ENCODE assay signal across 16 cellular contexts in genomic region chr7:28592861-28593260, GRCh38.
DNase-seq lines count a peak whose midpoint lies in the region; ATAC-seq, FAIRE-seq and TF ChIP-seq lines count a peak whose summit lies in the region.
"Had no signal": no experiment of that assay in that cellular context is flagged by ENCODE, and none has a peak within 500 bp of the region (broad histone marks: within the 10 kb centered on the region; RNA-seq: fewer than 3 reads in every experiment).

No MANE protein-coding gene starts in this region.

- H3K23ac ChIP-seq in trophoblast cell (ENCODE audit: low read length) = peak overlapping the region; percentile 23
- no peak overlapping the region for H3K23ac ChIP-seq in mesenchymal stem cell (ENCODE audit: low read length in 2 of 2)

- TF ChIP-seq POLR2A in GM12892 (IDR thresholded peaks at IDR 0.05; ENCODE audit: low read depth, low read length) (no peak), GM18505 (IDR thresholded peaks at IDR 0.05; ENCODE audit: borderline replicate concordance, extremely low read depth, insufficient read depth, insufficient read length) (no peak)

- H3K79me1 ChIP-seq in trophoblast cell (ENCODE audit: low read length) = no peaks in the 10 kb centered on the region
- H3K79me1 ChIP-seq in mesenchymal stem cell (replicated peaks; ENCODE audit: low read length, poor library complexity, severe bottlenecking) = no peaks in the 10 kb centered on the region

- no CpG with 5 or more reads among the region's 3 CpGs for WGBS in trophoblast cell (ENCODE audit: extremely low coverage, insufficient coverage, insufficient read length)
- 85% methylated on average over 2 of the region's 3 CpGs for WGBS in mesenchymal stem cell

- H3K14ac ChIP-seq in trophoblast cell (ENCODE audit: low read length) = no peak overlapping the region
- no peak overlapping the region for H3K14ac ChIP-seq in mesenchymal stem cell (ENCODE audit: low read length in 2 of 2)

- FAIRE-seq in GM12892 (lab: Jason Lieb, UNC) = peak; percentile 36
- FAIRE-seq: A204.1, H54, HTR-8/SVneo had no signal

- H3K36me3 ChIP-seq in trophoblast cell (ENCODE audit: control insufficient read depth in 1 of 2, insufficient read depth in 2 of 2, low read length in 2 of 2) (no peaks in the 10 kb centered on the region), mesenchymal stem cell (ENCODE audit: control insufficient read depth in 1 of 2, insufficient read depth in 2 of 2, low read depth in 1 of 2, low read length in 2 of 2) (no peaks in the 10 kb centered on the region)

- H3K4ac ChIP-seq in trophoblast cell (ENCODE audit: low read depth, low read length) = no peak overlapping the region
- H3K4ac ChIP-seq in mesenchymal stem cell (ENCODE audit: low read depth in 1 of 2, low read length in 2 of 2) = no peak overlapping the region

- no peak for ATAC-seq in GM18505 (IDR thresholded peaks at IDR 0.05; ENCODE audit: unreplicated experiment)
- ATAC-seq: HCT116 had no signal

- H4K8ac ChIP-seq in trophoblast cell (ENCODE audit: low read depth, low read length) (no peak overlapping the region), mesenchymal stem cell (ENCODE audit: low read length) (no peak overlapping the region)

- no peaks in the 10 kb centered on the region for H3K79me2 ChIP-seq in trophoblast cell (ENCODE audit: control insufficient read depth, insufficient read depth, low read length, poor library complexity)

- H2AFZ ChIP-seq in trophoblast cell (ENCODE audit: insufficient read depth, low read length, poor library complexity) (no peak overlapping the region), mesenchymal stem cell (ENCODE audit: low read depth, low read length) (no peak overlapping the region)
- H2AFZ ChIP-seq: GM23248 had no signal

- DNase-seq in NCI-H748 (lab: John Stamatoyannopoulos, UW; ENCODE audit: unreplicated experiment) (peak; percentile 30), NCI-H748 treated with DMSO at 0.1 percent for 48 hours (lab: John Stamatoyannopoulos, UW) (no peak), GM12892 (ENCODE audit: insufficient read length) (no peak), NCI-H1105 (lab: John Stamatoyannopoulos, UW) (peak; percentile 35), trophoblast cell (no peak), mesenchymal stem cell (no peak)
- DNase-seq: C1 segment of cervical spinal cord; Calu3; CD4-positive, alpha-beta T cell; DMS 273 treated with DMSO at 0.1 percent for 48 hours; GM23248 had no signal

- H4K91ac ChIP-seq in trophoblast cell (ENCODE audit: low read depth, low read length) = no peak overlapping the region
- H4K91ac ChIP-seq in mesenchymal stem cell (ENCODE audit: low read length) = no peak overlapping the region

- H4K12ac ChIP-seq in trophoblast cell (ENCODE audit: low read depth, low read length) = no peak overlapping the region

- no peak overlapping the region for H2BK15ac ChIP-seq in mesenchymal stem cell (ENCODE audit: low read depth, poor library complexity, severe bottlenecking)

- H3K18ac ChIP-seq in trophoblast cell (ENCODE audit: low read length) (no peak overlapping the region), mesenchymal stem cell (ENCODE audit: low read depth in 1 of 2, low read length in 2 of 2) (no peak overlapping the region)

- H3K4me3 ChIP-seq in trophoblast cell (ENCODE audit: low read depth, low read length) (no peak overlapping the region), mesenchymal stem cell (ENCODE audit: insufficient read depth in 1 of 2, low read depth in 1 of 2, low read length in 2 of 2) (no peak overlapping the region)
- H3K4me3 ChIP-seq: GM23248 had no signal

- H3K4me2 ChIP-seq in trophoblast cell (ENCODE audit: low read length) = no peak overlapping the region
- no peak overlapping the region for H3K4me2 ChIP-seq in mesenchymal stem cell (ENCODE audit: low read length, poor library complexity, severe bottlenecking)

- H2BK12ac ChIP-seq in trophoblast cell (ENCODE audit: low read length) (no peak overlapping the region), mesenchymal stem cell (ENCODE audit: low read length in 2 of 2) (no peak overlapping the region)

- H2AK5ac ChIP-seq in trophoblast cell (ENCODE audit: low read length) (no peak overlapping the region), mesenchymal stem cell (ENCODE audit: low read length, severe bottlenecking) (no peak overlapping the region)

- H3K27ac ChIP-seq in trophoblast cell (ENCODE audit: low read depth, low read length) (no peak overlapping the region), mesenchymal stem cell (ENCODE audit: low read length, poor library complexity, severe bottlenecking) (no peak overlapping the region)
- H3K27ac ChIP-seq: GM23248 had no signal

- H3K9ac ChIP-seq in trophoblast cell (ENCODE audit: low read length) (no peak overlapping the region), mesenchymal stem cell (ENCODE audit: low read length) (no peak overlapping the region)
- H3K9ac ChIP-seq: GM23248 had no signal

- H3K4me1 ChIP-seq in trophoblast cell (ENCODE audit: control insufficient read depth in 1 of 2, insufficient read depth in 2 of 2, low read length in 2 of 2) (no peaks in the 10 kb centered on the region), mesenchymal stem cell (ENCODE audit: control insufficient read depth, insufficient read depth, low read depth, low read length) (no peaks in the 10 kb centered on the region)

- H2BK5ac ChIP-seq in trophoblast cell (ENCODE audit: low read depth, low read length, poor library complexity) = no peak overlapping the region
- H2BK5ac ChIP-seq in mesenchymal stem cell (ENCODE audit: low read depth, low read length, poor library complexity, severe bottlenecking) = no peak overlapping the region

- H2BK120ac ChIP-seq in trophoblast cell (ENCODE audit: insufficient read depth, low read length, poor library complexity) (no peak overlapping the region), mesenchymal stem cell (ENCODE audit: low read depth, low read length) (no peak overlapping the region)

- H3K27me3 ChIP-seq in trophoblast cell (ENCODE audit: insufficient read depth, low read length) (no peaks in the 10 kb centered on the region), mesenchymal stem cell (ENCODE audit: control insufficient read depth in 1 of 2, insufficient read depth in 1 of 2, low read length in 2 of 2) (no peaks in the 10 kb centered on the region)

- H3K9me3 ChIP-seq in trophoblast cell (ENCODE audit: insufficient read depth, low read depth, low read length) = no peaks in the 10 kb centered on the region
- no peaks in the 10 kb centered on the region for H3K9me3 ChIP-seq in mesenchymal stem cell (ENCODE audit: control insufficient read depth, low read length)

Comparison
In these comparisons a context has a peak if more than half of its experiments do, and no peak if none do; other contexts are left out.
1. DNase-seq: peak in NCI-H748 (single experiment) and NCI-H1105 (single experiment); none in NCI-H748 treated with DMSO at 0.1 percent for 48 hours (single experiment), GM12892 (single experiment), trophoblast cell (0 of 2) and mesenchymal stem cell (single experiment).